Comparison of ENCODE assay signal across 10 cellular contexts in the genomic region with DNA sequence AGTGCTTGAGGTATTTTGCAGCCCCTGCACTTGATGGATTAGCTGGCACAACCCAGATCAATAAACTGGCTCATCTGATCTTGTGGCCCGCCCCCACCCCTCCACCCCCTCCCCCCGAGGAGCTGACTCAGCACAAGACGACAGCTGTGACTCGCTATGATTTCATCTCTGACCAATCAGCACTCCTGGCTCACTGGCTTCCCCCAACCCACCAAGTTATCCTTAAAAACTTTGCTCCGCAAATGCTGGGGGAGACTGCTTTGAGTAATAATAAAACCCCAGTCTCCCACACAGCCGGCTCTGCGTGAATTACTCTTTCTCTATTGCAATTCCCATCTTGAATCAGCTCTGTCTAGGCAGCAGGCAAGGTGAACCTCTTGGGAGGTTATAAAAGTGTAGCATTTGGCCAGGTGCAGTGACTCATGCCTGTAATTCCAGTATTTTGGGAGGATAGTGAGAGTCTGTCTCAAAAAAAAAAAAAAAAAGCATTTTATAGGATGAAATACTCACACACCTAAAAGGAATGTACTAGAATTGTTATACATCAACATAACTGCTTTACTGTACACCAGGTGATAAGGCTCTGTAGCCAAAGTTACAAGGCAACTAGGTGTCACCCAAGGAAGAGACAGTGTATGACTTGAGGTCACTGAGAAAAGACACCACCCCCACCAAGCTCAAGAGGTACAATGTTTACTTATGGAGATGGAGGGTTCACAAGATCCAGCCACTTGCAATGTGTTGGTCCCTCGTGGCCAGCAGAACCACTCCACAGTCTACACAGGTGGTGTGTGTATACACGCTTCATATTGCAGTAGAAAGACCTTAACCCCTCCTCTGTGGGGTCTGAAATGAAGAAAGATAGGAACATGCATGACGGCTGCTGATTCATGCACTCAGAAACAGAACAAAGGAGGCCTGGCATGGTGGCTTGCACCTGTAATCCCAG. TPM values are rescaled to one million over a fixed set of nuclear protein-coding genes. Genes with fewer than 3 reads are reported as not detected.
DNase-seq lines count a peak whose midpoint lies in the region; ATAC-seq and TF ChIP-seq lines count a peak whose summit lies in the region.
"Had no signal": no experiment of that assay in that cellular context is flagged by ENCODE, and none has a peak within 500 bp of the region (broad histone marks: within the 10 kb centered on the region; RNA-seq: fewer than 3 reads in every experiment).

No MANE protein-coding gene starts in this region.

- no peaks in the 10 kb centered on the region for H3K36me3 ChIP-seq in hepatocyte (replicated peaks; ENCODE audit: insufficient read depth, low read depth)

- H3K27ac ChIP-seq in hepatocyte: peak overlapping the region; percentile 58

- H3K4me1 Mint-ChIP-seq in activated CD4-positive, alpha-beta T cell treated with anti-CD3 and anti-CD28 coated beads, Interleukin-2, amount 10 ng/mL, durations not matched to agents 24 days and 14 days: peaks cover 19% of the 10 kb centered on the region

- peaks cover 95% of the 10 kb centered on the region for H3K79me2 ChIP-seq in hepatocyte

- no peak for DNase-seq in activated CD4-positive, alpha-beta T cell treated with anti-CD3 and anti-CD28 coated beads, Interleukin-2, amount 10 ng/mL, durations not matched to agents 24 days and 14 days
- DNase-seq in activated CD4-positive, alpha-beta T cell treated with anti-CD3 and anti-CD28 coated beads, Interleukin-2, amount 50 U/mL, for 4 hours: no peak
- peak; percentile 29 for DNase-seq in activated T-cell treated with anti-CD3 and anti-CD28 coated beads for 48 hours (ENCODE audit: low read depth)
- DNase-seq in hepatocyte (ENCODE audit: low spot score): no peak
- DNase-seq in stimulated activated CD4-positive, alpha-beta T cell treated with anti-CD3 and anti-CD28 coated beads, Interleukin-2, amount 100 ng/mL, for 48 hours: peak; percentile 37
- no peak for DNase-seq in C1 segment of cervical spinal cord (lab: John Stamatoyannopoulos, UW)
- DNase-seq in AML-193 (lab: John Stamatoyannopoulos, UW): no peak
- DNase-seq: NK-92 treated with Interleukin-12 subunit alpha and Interleukin-12 subunit beta, amount 100 ng/mL, for 24 hours had no signal

- no peak overlapping the region for H3K4me3 ChIP-seq in hepatocyte

- no peak for ATAC-seq in HG03439 (IDR thresholded peaks at IDR 0.05; ENCODE audit: unreplicated experiment)

- H3K4me1 ChIP-seq in hepatocyte (ENCODE audit: insufficient read depth): no peaks in the 10 kb centered on the region

- H2AFZ ChIP-seq in hepatocyte: no peak overlapping the region

- intact Hi-C loops in activated CD4-positive, alpha-beta T cell treated with anti-CD3 and anti-CD28 coated beads, Interleukin-2, amount 10 ng/mL, durations not matched to agents 24 days and 14 days (cut with micrococcal nuclease): no loop called here

- no peaks in the 10 kb centered on the region for H3K27me3 Mint-ChIP-seq in activated CD4-positive, alpha-beta T cell treated with anti-CD3 and anti-CD28 coated beads, Interleukin-2, amount 10 ng/mL, durations not matched to agents 24 days and 14 days
- H3K27me3 Mint-ChIP-seq: IgD-negative memory B cell had no signal

- no peak overlapping the region for H3K4me3 Mint-ChIP-seq in activated CD4-positive, alpha-beta T cell treated with anti-CD3 and anti-CD28 coated beads, Interleukin-2, amount 10 ng/mL, durations not matched to agents 24 days and 14 days
- H3K4me3 Mint-ChIP-seq: IgD-negative memory B cell had no signal

- H4K20me1 ChIP-seq in hepatocyte (ENCODE audit: insufficient read depth, poor library complexity, severe bottlenecking): peaks cover 8% of the 10 kb centered on the region

- no peaks in the 10 kb centered on the region for H3K9me3 Mint-ChIP-seq in activated CD4-positive, alpha-beta T cell treated with anti-CD3 and anti-CD28 coated beads, Interleukin-2, amount 10 ng/mL, durations not matched to agents 24 days and 14 days
- H3K9me3 Mint-ChIP-seq: IgD-negative memory B cell had no signal

- no peaks in the 10 kb centered on the region for H3K9me3 ChIP-seq in hepatocyte (ENCODE audit: low read depth)

- peaks cover 37% of the 10 kb centered on the region for H3K36me3 Mint-ChIP-seq in activated CD4-positive, alpha-beta T cell treated with anti-CD3 and anti-CD28 coated beads, Interleukin-2, amount 10 ng/mL, durations not matched to agents 24 days and 14 days (ENCODE audit: low read depth)

- WGBS in hepatocyte (ENCODE audit: low lambda C conversion rate, missing lambda C conversion rate): 58% methylated on average over 9 of the region's 10 CpGs

- no peaks in the 10 kb centered on the region for H3K27me3 ChIP-seq in hepatocyte

- no peaks in the 10 kb centered on the region for H3K9me2 ChIP-seq in hepatocyte (replicated peaks; ENCODE audit: insufficient read depth)

- H3K27ac Mint-ChIP-seq in activated CD4-positive, alpha-beta T cell treated with anti-CD3 and anti-CD28 coated beads, Interleukin-2, amount 10 ng/mL, durations not matched to agents 24 days and 14 days: peak overlapping the region; percentile 41
- H3K27ac Mint-ChIP-seq: IgD-negative memory B cell had no signal

- H3K4me2 ChIP-seq in hepatocyte: peak overlapping the region; percentile 41

- TF ChIP-seq CTCF in hepatocyte (IDR thresholded peaks at IDR 0.05; ENCODE audit: poor library complexity): no peak

RNA-seq across cellular contexts. Expression of a gene that starts 8.6 kb away (rescaled TPM):
- 17.7 and 19.8 TPM in 2 replicates for total RNA-seq in activated CD4-positive, alpha-beta T cell treated with anti-CD3 and anti-CD28 coated beads, Interleukin-2, amount 10 ng/mL, durations not matched to agents 24 days and 14 days
- 10.5 and 14.7 TPM in 2 replicates for total RNA-seq in hepatocyte
- polyA plus RNA-seq in hepatocyte: 6.1 and 6.4 TPM in 2 replicates

Comparison
In these comparisons a context has a peak if more than half of its experiments do, and no peak if none do; other contexts are left out.
1. DNase-seq: peak in activated T-cell treated with anti-CD3 and anti-CD28 coated beads for 48 hours (single experiment) and stimulated activated CD4-positive, alpha-beta T cell treated with anti-CD3 and anti-CD28 coated beads, Interleukin-2, amount 100 ng/mL, for 48 hours (2 of 2); none in activated CD4-positive, alpha-beta T cell treated with anti-CD3 and anti-CD28 coated beads, Interleukin-2, amount 10 ng/mL, durations not matched to agents 24 days and 14 days (single experiment), activated CD4-positive, alpha-beta T cell treated with anti-CD3 and anti-CD28 coated beads, Interleukin-2, amount 50 U/mL, for 4 hours (0 of 2), hepatocyte (single experiment), C1 segment of cervical spinal cord (0 of 14) and AML-193 (0 of 2).